In genomic region chr3:37139567-37140052, GRCh38 we compare ENCODE assay signal across 1 cellular context.
TF ChIP-seq lines count a peak whose summit lies in the region.

No MANE protein-coding gene starts in this region.

TF ChIP-seq in GM12878, 131 proteins besides CTCF, POLR2A, EP300 and RAD21 (continues in another document):
- TF ChIP-seq YY1 (IDR thresholded peaks at IDR 0.05; ENCODE audit: low read depth, low read length) (no peak), MYC (IDR thresholded peaks at IDR 0.05; ENCODE audit: insufficient read depth, insufficient read length, insufficient replicate concordance, low read length, severe bottlenecking) (no peak), ASH2L (IDR thresholded peaks at IDR 0.05; ENCODE audit: borderline replicate concordance, low read depth) (no peak), RUNX3 (IDR thresholded peaks at IDR 0.05; ENCODE audit: low read length) (peak; percentile 28; the same call in 1 of the 2 replicates), ZNF24 (IDR thresholded peaks at IDR 0.05) (no peak), BCLAF1 (IDR thresholded peaks at IDR 0.05) (no peak), MYB (IDR thresholded peaks at IDR 0.05; ENCODE audit: borderline replicate concordance, low read depth, low read length) (no peak), MAX (IDR thresholded peaks at IDR 0.05; ENCODE audit: low read depth, low read length) (no peak), MTA2 (IDR thresholded peaks at IDR 0.05; ENCODE audit: low read depth) (peak; percentile 87), BCL11A (IDR thresholded peaks at IDR 0.05; ENCODE audit: low read depth, low read length) (peak; percentile 66; the same call in 1 of the 2 replicates), SMAD5 (IDR thresholded peaks at IDR 0.05; ENCODE audit: low read depth) (no peak), REST (IDR thresholded peaks at IDR 0.05; ENCODE audit: low read depth, low read length) (no peak), ATF7 (IDR thresholded peaks at IDR 0.05; ENCODE audit: low read depth) (peak; percentile 66), ZSCAN29 (IDR thresholded peaks at IDR 0.05) (no peak), CBX5 (IDR thresholded peaks at IDR 0.05; ENCODE audit: low read depth) (no peak), MEF2B (IDR thresholded peaks at IDR 0.05; ENCODE audit: partially characterized antibody, poor library complexity, severe bottlenecking) (no peak), NFIC (IDR thresholded peaks at IDR 0.05; ENCODE audit: low read depth, low read length) (peak; percentile 70; the same call in 1 of the 2 replicates), FOXM1 (IDR thresholded peaks at IDR 0.05; ENCODE audit: low read depth, low read length) (peak; percentile 63; the same call in 1 of the 2 replicates), NBN (IDR thresholded peaks at IDR 0.05) (0 out of 2 replicates have a peak, but pooled peaks have one; percentile 32), SP1 (IDR thresholded peaks at IDR 0.05; ENCODE audit: low read depth, low read length) (no peak), MEF2A (IDR thresholded peaks at IDR 0.05; ENCODE audit: insufficient read depth, low read depth, low read length) (peak; percentile 59; the same call in 1 of the 2 replicates), ZBTB33 (IDR thresholded peaks at IDR 0.05) (no peak), SKIL (IDR thresholded peaks at IDR 0.05; ENCODE audit: low read depth, poor library complexity, severe bottlenecking) (no peak), ZNF592 (IDR thresholded peaks at IDR 0.05) (no peak), CREM (IDR thresholded peaks at IDR 0.05; ENCODE audit: low read depth) (0 out of 2 replicates have a peak, but pooled peaks have one; percentile 48), PML (IDR thresholded peaks at IDR 0.05; ENCODE audit: low read length) (no peak), CEBPB (IDR thresholded peaks at IDR 0.05; ENCODE audit: borderline replicate concordance in 1 of 2, low read depth in 2 of 2, low read length in 2 of 2) (no peak), KDM1A (IDR thresholded peaks at IDR 0.05; ENCODE audit: borderline replicate concordance) (no peak), RELB (IDR thresholded peaks at IDR 0.05; ENCODE audit: low read depth) (no peak), CBFB (IDR thresholded peaks at IDR 0.05; ENCODE audit: low read depth) (no peak), BMI1 (IDR thresholded peaks at IDR 0.05; ENCODE audit: borderline replicate concordance) (no peak), HDGF (IDR thresholded peaks at IDR 0.05) (no peak), ZBTB40 (IDR thresholded peaks at IDR 0.05; ENCODE audit: borderline replicate concordance) (no peak), CREB1 (IDR thresholded peaks at IDR 0.05; ENCODE audit: low read depth) (peak; percentile 35; the same call in 1 of the 2 replicates), CHD1 (IDR thresholded peaks at IDR 0.05; ENCODE audit: low read depth, low read length) (no peak), NR2F1 (conservative IDR thresholded peaks at IDR 0.05) (no peak), RBBP5 (conservative IDR thresholded peaks at IDR 0.05) (no peak), PAX8 (IDR thresholded peaks at IDR 0.05) (no peak), JUNB (IDR thresholded peaks at IDR 0.05) (peak; percentile 90), SMARCA5 (IDR thresholded peaks at IDR 0.05) (no peak)
